Comparison of ENCODE assay signal across 19 cellular contexts in genomic region chr6:160883560-160883959, GRCh38.
DNase-seq lines count a peak whose midpoint lies in the region; ATAC-seq, FAIRE-seq and TF ChIP-seq lines count a peak whose summit lies in the region.
"Had no signal": no experiment of that assay in that cellular context is flagged by ENCODE, and none has a peak within 500 bp of the region (broad histone marks: within the 10 kb centered on the region; RNA-seq: fewer than 3 reads in every experiment).

No MANE protein-coding gene starts in this region.

- DNase-seq in K562 (ENCODE audit: extremely low read depth in 1 of 4, low spot score in 3 of 4) (no peak), HTR-8/SVneo (ENCODE audit: insufficient read length, low spot score) (no peak), NCI-H510A treated with DMSO at 0.1 percent for 48 hours (lab: John Stamatoyannopoulos, UW) (no peak)
- DNase-seq: CD8-positive, alpha-beta T cell; IMR-90; Karpas-422; MG63; NCI-H1048; NCI-H1436 treated with DMSO at 0.1 percent for 48 hours; NCI-H2029 treated with DMSO at 0.1 percent for 48 hours; NCI-H446 had no signal

- peak overlapping the region; percentile 60; the same call in 1 of the 2 replicates for H2AFZ ChIP-seq in K562 (ENCODE audit: low read depth, low read length)

- CTCF ChIA-PET in K562 (lab: Yijun Ruan, JAX; ENCODE audit: low intra/inter-chr PET ratio), result no interaction called here

- no peak overlapping the region for H3K9ac ChIP-seq in HUES48 (ENCODE audit: low read depth, low read length)
- no peak overlapping the region for H3K9ac ChIP-seq in K562 (ENCODE audit: insufficient read depth in 1 of 2, low read depth in 2 of 2, low read length in 2 of 2)
- peak overlapping the region; percentile 22 for H3K9ac ChIP-seq in iPS-20b (ENCODE audit: low read depth, low read length)
- H3K9ac ChIP-seq: BLaER1 treated with 17β-estradiol and CSF1 and Interleukin-3, amounts not matched to agents 10 nM and 100 nM had no signal

- H3K79me2 ChIP-seq in K562 (ENCODE audit: control insufficient read depth, insufficient read depth, low read length), result no peaks in the 10 kb centered on the region

- H3K4me1 ChIP-seq in HUES48 (ENCODE audit: control insufficient read depth, insufficient read depth, low read length) (peaks cover 56% of the 10 kb centered on the region), K562 (replicated peaks in 1 of 2; ENCODE audit: control insufficient read depth in 2 of 2, insufficient read depth in 2 of 2, low read length in 2 of 2) (no peaks in the 10 kb centered on the region), iPS-20b (ENCODE audit: insufficient read depth, low read length) (peaks cover 39% of the 10 kb centered on the region)
- H3K4me1 ChIP-seq: BLaER1 treated with 17β-estradiol and CSF1 and Interleukin-3, amounts not matched to agents 10 nM and 100 nM had no signal

- peak overlapping the region; percentile 52 for H3K4me3 ChIP-seq in HUES48 (ENCODE audit: low read depth, low read length)
- no peak overlapping the region for H3K4me3 ChIP-seq in K562
- peak overlapping the region; percentile 52 for H3K4me3 ChIP-seq in iPS-20b (ENCODE audit: low read length)
- H3K4me3 ChIP-seq: BLaER1 treated with 17β-estradiol and CSF1 and Interleukin-3, amounts not matched to agents 10 nM and 100 nM; MG63 had no signal

- H3K27ac ChIP-seq in HUES48 (ENCODE audit: low read depth, low read length) (peak overlapping the region; percentile 69), K562 (ENCODE audit: extremely low read depth, low read depth, low read length) (no peak overlapping the region), iPS-20b (ENCODE audit: low read length) (no peak overlapping the region)
- H3K27ac ChIP-seq: BLaER1 treated with 17β-estradiol and CSF1 and Interleukin-3, amounts not matched to agents 10 nM and 100 nM had no signal

- POLR2A ChIA-PET in K562 (lab: Yijun Ruan, JAX), result no interaction called here

- no peak for TF ChIP-seq CTCF in K562 (IDR thresholded peaks at IDR 0.05 in 2 of 3, conservative IDR thresholded peaks at IDR 0.05 in 1 of 3; ENCODE audit: insufficient read depth in 2 of 3, low read depth in 1 of 3, low read length in 3 of 3)

- H3K36me3 ChIP-seq in HUES48 (ENCODE audit: control insufficient read depth, insufficient read depth, low read length), result no peaks in the 10 kb centered on the region
- no peaks in the 10 kb centered on the region for H3K36me3 ChIP-seq in K562 (ENCODE audit: control insufficient read depth, insufficient read depth, low read length)
- 0 out of 2 replicates have a peak, but pooled peaks cover 4% of the 10 kb centered on the region for H3K36me3 ChIP-seq in iPS-20b (ENCODE audit: insufficient read depth, low read depth, low read length)
- H3K36me3 ChIP-seq: BLaER1 treated with 17β-estradiol and CSF1 and Interleukin-3, amounts not matched to agents 10 nM and 100 nM; MG63 had no signal

- H4K20me1 ChIP-seq in K562 (replicated peaks; ENCODE audit: control insufficient read depth, insufficient read depth, low read length), result no peaks in the 10 kb centered on the region
- H4K20me1 ChIP-seq: BLaER1 treated with 17β-estradiol and CSF1 and Interleukin-3, amounts not matched to agents 10 nM and 100 nM had no signal

- TF ChIP-seq EP300 in K562 (IDR thresholded peaks at IDR 0.05; ENCODE audit: low read length), result no peak

- WGBS in K562 (ENCODE audit: insufficient coverage, low coverage, missing lambda C conversion rate), result 15% methylated on average over 2 of the region's 2 CpGs

- intact Hi-C loops in K562 (cut with micrococcal nuclease), result no loop called here

- H3K9me3 ChIP-seq in HUES48 (ENCODE audit: control insufficient read depth, insufficient read depth, low read length) (peaks cover 8% of the 10 kb centered on the region; the same call in 1 of the 2 replicates), K562 (replicated peaks; ENCODE audit: control insufficient read depth, insufficient read depth, low read depth, low read length) (no peaks in the 10 kb centered on the region), iPS-20b (ENCODE audit: insufficient read depth, low read depth, low read length) (peaks cover 7% of the 10 kb centered on the region)
- H3K9me3 ChIP-seq: MG63 had no signal

- no peak for TF ChIP-seq RAD21 in K562 (CRISPR knock-in tag; conservative IDR thresholded peaks at IDR 0.05 in 1 of 2, IDR thresholded peaks at IDR 0.05 in 1 of 2)

- no peaks in the 10 kb centered on the region for H3K27me3 ChIP-seq in HUES48 (ENCODE audit: control insufficient read depth, insufficient read depth, low read length)
- H3K27me3 ChIP-seq in K562 (ENCODE audit: control insufficient read depth in 2 of 2, insufficient read depth in 2 of 2, low read length in 2 of 2), result no peaks in the 10 kb centered on the region
- H3K27me3 ChIP-seq in iPS-20b (ENCODE audit: insufficient read depth, low read length), result no peaks in the 10 kb centered on the region
- H3K27me3 ChIP-seq: BLaER1 treated with 17β-estradiol and CSF1 and Interleukin-3, amounts not matched to agents 10 nM and 100 nM; MG63 had no signal

- no peak for TF ChIP-seq POLR2A in K562 (conservative IDR thresholded peaks at IDR 0.05)

- ATAC-seq in K562, result peak; percentile 25; the same call in 1 of the 3 replicates
- no peak for ATAC-seq in HG02588 (IDR thresholded peaks at IDR 0.05; ENCODE audit: unreplicated experiment)
- no peak for ATAC-seq in GM21526 (IDR thresholded peaks at IDR 0.05; ENCODE audit: low FRiP score, unreplicated experiment)
- ATAC-seq: CD8-positive, alpha-beta T cell; Right ventricle myocardium inferior had no signal

- no TSS peak for BruUV-seq in K562 (replicated peaks; lab: Mats Ljungman, UMichigan)

- H3K4me2 ChIP-seq in K562 (ENCODE audit: insufficient read depth, low read length), result no peak overlapping the region
- H3K4me2 ChIP-seq: BLaER1 treated with 17β-estradiol and CSF1 and Interleukin-3, amounts not matched to agents 10 nM and 100 nM had no signal

- FAIRE-seq in K562 (lab: Jason Lieb, UNC) (no peak), HTR-8/SVneo (lab: Jason Lieb, UNC) (no peak)
- FAIRE-seq: D721Med, RCC 7860 had no signal

- in situ Hi-C loops in K562 (cut with MboI), result no loop called here

- H3K9me1 ChIP-seq in K562 (ENCODE audit: control insufficient read depth, insufficient read depth, low read length), result no peaks in the 10 kb centered on the region

TF ChIP-seq in K562, 482 proteins besides CTCF, POLR2A, EP300 and RAD21:
- TF ChIP-seq GTF2A2 (tag; IDR thresholded peaks at IDR 0.05) (no peak), TBP (optimal IDR thresholded peaks at IDR 0.05; ENCODE audit: low read depth, low read length) (no peak), PML (IDR thresholded peaks at IDR 0.05; ENCODE audit: low read length) (no peak), ZNF398 (CRISPR knock-in tag; IDR thresholded peaks at IDR 0.05) (no peak), ZNF212 (CRISPR knock-in tag; IDR thresholded peaks at IDR 0.05) (no peak), ZNF75A (CRISPR knock-in tag; IDR thresholded peaks at IDR 0.05) (no peak), MBD2 (IDR thresholded peaks at IDR 0.05; ENCODE audit: borderline replicate concordance, low read depth) (no peak), BCOR (IDR thresholded peaks at IDR 0.05) (no peak), DACH1 (IDR thresholded peaks at IDR 0.05; ENCODE audit: partially characterized antibody) (no peak), ZHX1 (conservative IDR thresholded peaks at IDR 0.05; ENCODE audit: low read length) (no peak)
